8 cellular contexts compared by ENCODE assay signal in genomic region chr1:40032240-40032891, GRCh38. TPM values are rescaled to one million over a fixed set of nuclear protein-coding genes. Genes with fewer than 3 reads are reported as not detected.
DNase-seq lines count a peak whose midpoint lies in the region; ATAC-seq, FAIRE-seq and TF ChIP-seq lines count a peak whose summit lies in the region.

No MANE protein-coding gene starts in this region.

- no peak overlapping the region for H3K9ac ChIP-seq in endothelial cell of umbilical vein (replicated peaks; ENCODE audit: extremely low read depth, insufficient read depth, low read length)

- peak overlapping the region; percentile 3 for H3K27ac Mint-ChIP-seq in activated CD4-positive, alpha-beta T cell treated with anti-CD3 and anti-CD28 coated beads, Interleukin-2, amount 10 ng/mL, durations not matched to agents 24 days and 14 days
- H3K27ac Mint-ChIP-seq in naive thymus-derived CD8-positive, alpha-beta T cell = peak overlapping the region in 8 of 10 donors; percentile 6 to 94 (median 52)

- H3K4me1 ChIP-seq in endothelial cell of umbilical vein (ENCODE audit: control insufficient read depth, extremely low read depth, insufficient read depth, low read length) (peaks cover 10% of the 10 kb centered on the region), vagina (peaks cover 18% of the 10 kb centered on the region)

- FAIRE-seq in endothelial cell of umbilical vein (lab: Jason Lieb, UNC) = peak; percentile 85

- CTCF ChIA-PET in endothelial cell of umbilical vein (lab: Charles Lee) = interaction anchor here (0.5 to 6.5 kb wide), 49 partner anchors 10 to 430 kb away, joined by 3 to 114 read pairs (median 4); partner anchors contain the start of gene MFSD2A

- H3K36me3 ChIP-seq in endothelial cell of umbilical vein (ENCODE audit: control insufficient read depth in 2 of 2, extremely low read depth in 1 of 2, insufficient read depth in 2 of 2, low read length in 2 of 2) (no peaks in the 10 kb centered on the region), vagina (no peaks in the 10 kb centered on the region)

- TF ChIP-seq CTCF in GM20000 (IDR thresholded peaks at IDR 0.05; ENCODE audit: extremely low read depth, missing control alignments) = peak; percentile 39
- TF ChIP-seq CTCF in endothelial cell of umbilical vein (IDR thresholded peaks at IDR 0.05; ENCODE audit: extremely low read depth in 1 of 2, insufficient read depth in 1 of 2, low read depth in 1 of 2, low read length in 2 of 2) = peak; percentile 56 to 59
- peak in 2 of 3 experiments; percentile 25 to 47 for TF ChIP-seq CTCF in vagina (IDR thresholded peaks at IDR 0.05)

- H3K27me3 ChIP-seq in endothelial cell of umbilical vein (ENCODE audit: control insufficient read depth in 2 of 2, insufficient read depth in 2 of 2, low read length in 2 of 2) (no peaks in the 10 kb centered on the region), vagina (no peaks in the 10 kb centered on the region)

- TF ChIP-seq POLR2A in endothelial cell of umbilical vein (IDR thresholded peaks at IDR 0.05; ENCODE audit: low read depth, low read length) (no peak), vagina (IDR thresholded peaks at IDR 0.05) (no peak)

- peak; percentile 57 to 74 for ATAC-seq in naive thymus-derived CD8-positive, alpha-beta T cell
- ATAC-seq in HG03025 (IDR thresholded peaks at IDR 0.05; ENCODE audit: low FRiP score, unreplicated experiment) = no peak

- no peak overlapping the region for H3K4me3 Mint-ChIP-seq in activated CD4-positive, alpha-beta T cell treated with anti-CD3 and anti-CD28 coated beads, Interleukin-2, amount 10 ng/mL, durations not matched to agents 24 days and 14 days
- H3K4me3 Mint-ChIP-seq in naive thymus-derived CD8-positive, alpha-beta T cell = peak overlapping the region in 4 of 10 donors; percentile 6 to 55 (median 13)

- POLR2A ChIA-PET in endothelial cell of umbilical vein (lab: Charles Lee) = interaction anchor here (0.6 kb wide), 1 partner anchor 18 kb away, joined by 3 read pairs; no protein-coding TSS in a partner anchor
- POLR2A ChIA-PET in naive thymus-derived CD8-positive, alpha-beta T cell (lab: Charles Lee) = interaction anchor here (0.7 to 1.6 kb wide), 5 partner anchors 8 to 124 kb away, joined by 3 to 7 read pairs (median 4); partner anchors contain the start of gene CAP1

- dilution Hi-C loops in endothelial cell of umbilical vein (cut with MboI; ENCODE audit: extremely low pct_ligation_motif_present, low sequenced_read_pairs) = no loop called here

- no peaks in the 10 kb centered on the region for H3K36me3 Mint-ChIP-seq in activated CD4-positive, alpha-beta T cell treated with anti-CD3 and anti-CD28 coated beads, Interleukin-2, amount 10 ng/mL, durations not matched to agents 24 days and 14 days (ENCODE audit: low read depth)
- no peaks in the 10 kb centered on the region for H3K36me3 Mint-ChIP-seq in naive thymus-derived CD8-positive, alpha-beta T cell

- H3K9me1 ChIP-seq in endothelial cell of umbilical vein (replicated peaks; ENCODE audit: control insufficient read depth, extremely low read depth, insufficient read depth, low read length) = no peaks in the 10 kb centered on the region

- H3K4me1 Mint-ChIP-seq in activated CD4-positive, alpha-beta T cell treated with anti-CD3 and anti-CD28 coated beads, Interleukin-2, amount 10 ng/mL, durations not matched to agents 24 days and 14 days = peaks cover 27% of the 10 kb centered on the region
- peaks cover 23 to 64% (median 50%) of the 10 kb centered on the region in 4 donors for H3K4me1 Mint-ChIP-seq in naive thymus-derived CD8-positive, alpha-beta T cell

- H3K9me3 ChIP-seq in endothelial cell of umbilical vein (replicated peaks; ENCODE audit: control insufficient read depth, insufficient read depth, low read length) (no peaks in the 10 kb centered on the region), vagina (no peaks in the 10 kb centered on the region)

- H3K79me2 ChIP-seq in endothelial cell of umbilical vein (ENCODE audit: control insufficient read depth, insufficient read depth, low read length) = no peaks in the 10 kb centered on the region

- no peaks in the 10 kb centered on the region for H4K20me1 ChIP-seq in endothelial cell of umbilical vein (replicated peaks; ENCODE audit: control insufficient read depth, extremely low read depth, insufficient read depth, low read length)

- H3K4me2 ChIP-seq in endothelial cell of umbilical vein (ENCODE audit: insufficient read depth, low read length) = no peak overlapping the region

- intact Hi-C loops in activated CD4-positive, alpha-beta T cell treated with anti-CD3 and anti-CD28 coated beads, Interleukin-2, amount 10 ng/mL, durations not matched to agents 24 days and 14 days (cut with micrococcal nuclease) = loop anchor here (5.0 kb wide), 1 partner anchor 115 kb away; no protein-coding TSS in a partner anchor
- intact Hi-C loops in endothelial cell of umbilical vein (cut with micrococcal nuclease) = loop anchor here (1.0 to 5.0 kb wide), 4 partner anchors 55 to 216 kb away; partner anchors contain the start of gene MYCL
- intact Hi-C loops in vagina (cut with DNase I) = no loop called here

- peaks cover 15% of the 10 kb centered on the region for H3K27me3 Mint-ChIP-seq in activated CD4-positive, alpha-beta T cell treated with anti-CD3 and anti-CD28 coated beads, Interleukin-2, amount 10 ng/mL, durations not matched to agents 24 days and 14 days
- H3K27me3 Mint-ChIP-seq in naive thymus-derived CD8-positive, alpha-beta T cell = no peaks in the 10 kb centered on the region

- BruUV-seq in endothelial cell of umbilical vein (replicated peaks; lab: Mats Ljungman, UMichigan) = no TSS peak

- H3K4me3 ChIP-seq in endothelial cell of umbilical vein (replicated peaks in 1 of 3; ENCODE audit: insufficient read depth in 1 of 3, low read depth in 1 of 3, low read length in 3 of 3) = no peak overlapping the region
- no peak overlapping the region for H3K4me3 ChIP-seq in vagina

- DNase-seq in Ammon's horn (ENCODE audit: low spot score) (peak; percentile 82), GM20000 (ENCODE audit: low spot score) (peak; percentile 61), NCI-H446 (lab: John Stamatoyannopoulos, UW) (peak; percentile 21 to 77), endothelial cell of umbilical vein (ENCODE audit: low read depth, low spot score) (peak; percentile 71), vagina (ENCODE audit: extremely low spot score in 2 of 2) (no peak)
- peak; percentile 86 for DNase-seq in activated CD4-positive, alpha-beta T cell treated with anti-CD3 and anti-CD28 coated beads, Interleukin-2, amount 10 ng/mL, durations not matched to agents 24 days and 14 days
- DNase-seq in naive thymus-derived CD8-positive, alpha-beta T cell = peak in 9 of 10 donors; percentile 28 to 75 (median 49)

- no peaks in the 10 kb centered on the region for H3K9me3 Mint-ChIP-seq in activated CD4-positive, alpha-beta T cell treated with anti-CD3 and anti-CD28 coated beads, Interleukin-2, amount 10 ng/mL, durations not matched to agents 24 days and 14 days
- no peaks in the 10 kb centered on the region for H3K9me3 Mint-ChIP-seq in naive thymus-derived CD8-positive, alpha-beta T cell

- H3K27ac ChIP-seq in endothelial cell of umbilical vein (ENCODE audit: insufficient read depth, low read depth, low read length) (no peak overlapping the region), vagina (no peak overlapping the region)

- H2AFZ ChIP-seq in endothelial cell of umbilical vein (ENCODE audit: low read depth, low read length) = peak overlapping the region; percentile 70

TF ChIP-seq in endothelial cell of umbilical vein, 7 proteins besides CTCF, POLR2A, EP300 and RAD21:
- TF ChIP-seq MAX (IDR thresholded peaks at IDR 0.05; ENCODE audit: insufficient read depth, insufficient read length) (no peak), JUN (IDR thresholded peaks at IDR 0.05; ENCODE audit: borderline replicate concordance, insufficient read depth, insufficient read length, low read depth) (peak; percentile 2)

RNA-seq across cellular contexts. Expression of gene CAP1, which starts 8.2 kb away (rescaled TPM):
- 417 and 440 TPM in 2 replicates for total RNA-seq in activated CD4-positive, alpha-beta T cell treated with anti-CD3 and anti-CD28 coated beads, Interleukin-2, amount 10 ng/mL, durations not matched to agents 24 days and 14 days
- 415 and 427 TPM in 2 replicates for total RNA-seq in endothelial cell of umbilical vein
- polyA plus RNA-seq in endothelial cell of umbilical vein = 187 and 191 TPM in 2 replicates
- 229 and 245 TPM in 2 replicates for polyA plus RNA-seq in endothelial cell of umbilical vein (2011; cell fraction: cytosol; rRNA removed)
- 169 and 215 TPM in 2 replicates for polyA plus RNA-seq in endothelial cell of umbilical vein (2011; cell fraction: nucleus; rRNA removed)
- polyA plus RNA-seq in endothelial cell of umbilical vein (2012) = 240 and 383 TPM in 2 replicates
- polyA minus RNA-seq in endothelial cell of umbilical vein = 260 and 283 TPM in 2 replicates
- polyA minus RNA-seq in endothelial cell of umbilical vein (2011; cell fraction: cytosol; rRNA and poly(A)+ RNA removed) = 65.5 TPM
- polyA minus RNA-seq in endothelial cell of umbilical vein (2011; cell fraction: nucleus; rRNA and poly(A)+ RNA removed) = 82.5 and 108 TPM in 2 replicates
- 100 to 1,000 TPM; 313 to 314 TPM for total RNA-seq in naive thymus-derived CD8-positive, alpha-beta T cell
- 100 to 1,000 TPM; 610 to 675 (median 672) TPM for polyA plus RNA-seq in naive thymus-derived CD8-positive, alpha-beta T cell
- 206 TPM for total RNA-seq in vagina

Comparison
In these comparisons a context has a peak if more than half of its experiments do, and no peak if none do; other contexts are left out.
1. DNase-seq: peak in Ammon's horn (single experiment), GM20000 (single experiment), NCI-H446 (2 of 2), activated CD4-positive, alpha-beta T cell treated with anti-CD3 and anti-CD28 coated beads, Interleukin-2, amount 10 ng/mL, durations not matched to agents 24 days and 14 days (single experiment), endothelial cell of umbilical vein (single experiment) and naive thymus-derived CD8-positive, alpha-beta T cell (9 of 10); none in vagina (0 of 2).
2. Peak in every context shown above with its lines, with median percentiles within 50 percentile points of each other: CTCF ChIP-seq.